In genomic region chr18:57561728-57562423, GRCh38 we compare ENCODE assay signal across 8 cellular contexts. TPM values are rescaled to one million over a fixed set of nuclear protein-coding genes. Genes with fewer than 3 reads are reported as not detected.
DNase-seq lines count a peak whose midpoint lies in the region; ATAC-seq, FAIRE-seq and TF ChIP-seq lines count a peak whose summit lies in the region.

No MANE protein-coding gene starts in this region.

- H3K4me1 Mint-ChIP-seq in CD4-positive, alpha-beta T cell (ENCODE audit: low read depth): no peaks in the 10 kb centered on the region

- H3K4me1 ChIP-seq in neutrophil (ENCODE audit: control insufficient read depth in 1 of 2, insufficient read depth in 1 of 2, low read depth in 1 of 2, low read length in 1 of 2): no peaks in the 10 kb centered on the region

- no peaks in the 10 kb centered on the region for H3K27me3 Mint-ChIP-seq in CD4-positive, alpha-beta T cell

- CTCF ChIA-PET in CD4-positive, alpha-beta T cell (lab: Charles Lee): interaction anchor here (0.6 to 1.2 kb wide), 7 partner anchors 10 to 859 kb away, joined by 3 to 10 read pairs (median 4); no protein-coding TSS in a partner anchor

- no peak overlapping the region for H3K27ac Mint-ChIP-seq in CD4-positive, alpha-beta T cell

- FAIRE-seq in TTC549 (lab: Jason Lieb, UNC): peak; percentile 88

- H3K9me3 ChIP-seq in CD4-positive, alpha-beta T cell (ENCODE audit: control insufficient read depth, low read length): no peaks in the 10 kb centered on the region
- H3K9me3 ChIP-seq in neutrophil: no peaks in the 10 kb centered on the region

- intact Hi-C loops in CD4-positive, alpha-beta T cell (cut with DNase I, micrococcal nuclease): loop anchor here (1.0 to 5.0 kb wide), 6 partner anchors 690 to 860 kb away; no protein-coding TSS in a partner anchor

- H3K27ac ChIP-seq in CD4-positive, alpha-beta T cell (ENCODE audit: low read depth, low read length): no peak overlapping the region
- no peak overlapping the region for H3K27ac ChIP-seq in neutrophil

- H3K4me3 ChIP-seq in fibroblast of mammary gland (ENCODE audit: control insufficient read depth, low read depth, low read length): no peak overlapping the region
- no peak overlapping the region for H3K4me3 ChIP-seq in neutrophil (ENCODE audit: low read depth in 1 of 2, low read length in 1 of 2)

- peak in 2 of 10 experiments; percentile 2 to 7 for DNase-seq in CD4-positive, alpha-beta T cell
- peak; percentile 15 for DNase-seq in NCI-H2029 (lab: John Stamatoyannopoulos, UW)
- DNase-seq in fibroblast of mammary gland (ENCODE audit: low read depth): peak; percentile 60
- DNase-seq in mucosa of gallbladder (ENCODE audit: low spot score): no peak

- no peaks in the 10 kb centered on the region for H3K9me3 Mint-ChIP-seq in CD4-positive, alpha-beta T cell

- H3K36me3 Mint-ChIP-seq in CD4-positive, alpha-beta T cell (ENCODE audit: low read depth): peaks cover 67% of the 10 kb centered on the region

- no peak overlapping the region for H3K4me3 Mint-ChIP-seq in CD4-positive, alpha-beta T cell

- peaks cover 5% of the 10 kb centered on the region for H3K36me3 ChIP-seq in neutrophil

- ATAC-seq in CD4-positive, alpha-beta T cell (ENCODE audit: poor library complexity): peak; percentile 56
- ATAC-seq in GM19043 (IDR thresholded peaks at IDR 0.05; ENCODE audit: low read depth, unreplicated experiment): peak; percentile 62
- ATAC-seq in GM19035 (IDR thresholded peaks at IDR 0.05; ENCODE audit: unreplicated experiment): no peak

- peak; percentile 99 for TF ChIP-seq CTCF in CD4-positive, alpha-beta T cell (IDR thresholded peaks at IDR 0.05)
- TF ChIP-seq CTCF in fibroblast of mammary gland (conservative IDR thresholded peaks at IDR 0.05; ENCODE audit: control insufficient read depth, insufficient read depth, low read depth, low read length) (peak; percentile 77), neutrophil (IDR thresholded peaks at IDR 0.05) (peak; percentile 75)

- POLR2A ChIA-PET in CD4-positive, alpha-beta T cell (lab: Charles Lee): no interaction called here

- H3K27me3 ChIP-seq in CD4-positive, alpha-beta T cell (ENCODE audit: control insufficient read depth, insufficient read depth, low read length): no peaks in the 10 kb centered on the region
- no peaks in the 10 kb centered on the region for H3K27me3 ChIP-seq in neutrophil

RNA-seq across cellular contexts. Expression of gene FECH, which starts 24.6 kb away (rescaled TPM):
- 1 to 10 TPM; 7.5 to 8.1 TPM for total RNA-seq in CD4-positive, alpha-beta T cell
- total RNA-seq in mucosa of gallbladder: 20.0 TPM

RNA-seq across cellular contexts. Expression of gene NARS1, which starts 59.8 kb away (rescaled TPM):
- 10 to 100 TPM; 92.2 to 95.9 TPM for total RNA-seq in CD4-positive, alpha-beta T cell
- 116 TPM for total RNA-seq in mucosa of gallbladder
